Comparison of ENCODE assay signal across 14 cellular contexts in the genomic region with DNA sequence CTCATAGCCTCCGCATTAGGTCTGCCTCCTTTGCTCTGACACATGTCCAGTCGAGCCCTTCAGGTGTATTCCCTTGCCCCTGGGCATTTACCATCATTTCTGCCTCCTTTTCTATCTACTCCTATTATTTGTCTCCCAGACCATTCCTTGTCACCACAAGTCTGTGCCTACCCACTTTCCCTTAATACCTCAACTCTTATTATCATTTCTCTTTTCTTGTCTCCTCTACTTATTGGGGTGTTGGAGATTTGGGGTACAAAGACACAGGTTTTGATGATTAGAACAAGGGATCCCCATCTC. TPM values are rescaled to one million over a fixed set of nuclear protein-coding genes. Genes with fewer than 3 reads are reported as not detected.
DNase-seq lines count a peak whose midpoint lies in the region; ATAC-seq and TF ChIP-seq lines count a peak whose summit lies in the region.
"Had no signal": no experiment of that assay in that cellular context is flagged by ENCODE, and none has a peak within 500 bp of the region (broad histone marks: within the 10 kb centered on the region; RNA-seq: fewer than 3 reads in every experiment).

No MANE protein-coding gene starts in this region.

- no peaks in the 10 kb centered on the region for H3K36me3 ChIP-seq in hepatocyte (replicated peaks; ENCODE audit: insufficient read depth, low read depth)

- TF ChIP-seq CTCF in hepatocyte (IDR thresholded peaks at IDR 0.05; ENCODE audit: poor library complexity): no peak

- peak overlapping the region; percentile 23 for H3K4me3 Mint-ChIP-seq in activated CD4-positive, alpha-beta memory T cell treated with anti-CD3 and anti-CD28 coated beads for 36 hours
- no peak overlapping the region for H3K4me3 Mint-ChIP-seq in activated CD4-positive, alpha-beta memory T cell treated with anti-CD3 and anti-CD28 coated beads, Interleukin-2, amount 10 ng/mL, durations not matched to agents 7 days and 5 days
- H3K4me3 Mint-ChIP-seq in activated T-helper 1 cell treated with anti-CD3 and anti-CD28 coated beads, Interleukin-12 subunit alpha, Interleukin-12 subunit beta, Interleukin-2, Interleukin-4 antibody, amounts not matched to agents 30 ng/mL and 10 ng/mL and 1 ng/mL, durations not matched to agents 14 hours and 24 hours and 36 hours: peak overlapping the region; percentile 76
- no peak overlapping the region for H3K4me3 Mint-ChIP-seq in stimulated activated memory B cell treated with anti-CD40 and anti-IgM and Interleukin-4, amounts not matched to agents 10 μg/mL and 1 μg/mL and 100 μg/mL, for 72 hours

- no peak overlapping the region for H3K27ac ChIP-seq in hepatocyte
- H3K27ac ChIP-seq: GM23248, upper lobe of right lung had no signal

- peaks cover 46% of the 10 kb centered on the region for H3K4me1 Mint-ChIP-seq in activated CD4-positive, alpha-beta memory T cell treated with anti-CD3 and anti-CD28 coated beads for 36 hours (ENCODE audit: low read depth)
- peaks cover 62% of the 10 kb centered on the region for H3K4me1 Mint-ChIP-seq in activated CD4-positive, alpha-beta memory T cell treated with anti-CD3 and anti-CD28 coated beads, Interleukin-2, amount 10 ng/mL, durations not matched to agents 7 days and 5 days
- peaks cover 71% of the 10 kb centered on the region for H3K4me1 Mint-ChIP-seq in activated T-helper 1 cell treated with anti-CD3 and anti-CD28 coated beads, Interleukin-12 subunit alpha, Interleukin-12 subunit beta, Interleukin-2, Interleukin-4 antibody, amounts not matched to agents 30 ng/mL and 10 ng/mL and 1 ng/mL, durations not matched to agents 14 hours and 24 hours and 36 hours (ENCODE audit: low read depth)
- peaks cover 48% of the 10 kb centered on the region for H3K4me1 Mint-ChIP-seq in stimulated activated memory B cell treated with anti-CD40 and anti-IgM and Interleukin-4, amounts not matched to agents 10 μg/mL and 1 μg/mL and 100 μg/mL, for 72 hours

- peaks cover 3% of the 10 kb centered on the region for H4K20me1 ChIP-seq in hepatocyte (ENCODE audit: insufficient read depth, poor library complexity, severe bottlenecking)

- H3K27me3 ChIP-seq in hepatocyte: no peaks in the 10 kb centered on the region
- H3K27me3 ChIP-seq: upper lobe of right lung had no signal

- DNase-seq in activated CD4-positive, alpha-beta memory T cell treated with anti-CD3 and anti-CD28 coated beads for 36 hours: no peak
- no peak for DNase-seq in activated CD4-positive, alpha-beta memory T cell treated with anti-CD3 and anti-CD28 coated beads, Interleukin-2, amount 10 ng/mL, durations not matched to agents 7 days and 5 days
- DNase-seq in activated T-helper 1 cell treated with anti-CD3 and anti-CD28 coated beads, Interleukin-12 subunit alpha, Interleukin-12 subunit beta, Interleukin-2, Interleukin-4 antibody, amounts not matched to agents 30 ng/mL and 10 ng/mL and 1 ng/mL, durations not matched to agents 14 hours and 24 hours and 36 hours (ENCODE audit: low spot score): no peak
- DNase-seq in hepatocyte (ENCODE audit: low spot score): no peak
- DNase-seq in SKM-1 (lab: John Stamatoyannopoulos, UW; ENCODE audit: unreplicated experiment): no peak
- DNase-seq in 8988T: no peak
- no peak for DNase-seq in NCI-H82 treated with DMSO at 0.1 percent for 48 hours (lab: John Stamatoyannopoulos, UW; ENCODE audit: unreplicated experiment)
- DNase-seq: ACHN, GM23248, NCI-H1092 treated with DMSO at 0.1 percent for 48 hours, small intestine, upper lobe of right lung had no signal

- POLR2A ChIA-PET in activated CD4-positive, alpha-beta memory T cell treated with anti-CD3 and anti-CD28 coated beads for 36 hours (lab: Charles Lee): no interaction called here
- POLR2A ChIA-PET in activated CD4-positive, alpha-beta memory T cell treated with anti-CD3 and anti-CD28 coated beads, Interleukin-2, amount 10 ng/mL, durations not matched to agents 7 days and 5 days (lab: Charles Lee): no interaction called here

- 82% methylated on average over 2 of the region's 2 CpGs for WGBS in hepatocyte (ENCODE audit: low lambda C conversion rate, missing lambda C conversion rate)

- no peaks in the 10 kb centered on the region for H3K9me3 ChIP-seq in hepatocyte (ENCODE audit: low read depth)
- H3K9me3 ChIP-seq: upper lobe of right lung had no signal

- no peak for ATAC-seq in stimulated activated memory B cell treated with anti-CD40 and anti-IgM and Interleukin-4, amounts not matched to agents 10 μg/mL and 1 μg/mL and 100 μg/mL, for 72 hours
- ATAC-seq: Right ventricle myocardium inferior, upper lobe of right lung had no signal

- H3K36me3 Mint-ChIP-seq in activated CD4-positive, alpha-beta memory T cell treated with anti-CD3 and anti-CD28 coated beads for 36 hours: peaks cover 19% of the 10 kb centered on the region
- H3K36me3 Mint-ChIP-seq in activated CD4-positive, alpha-beta memory T cell treated with anti-CD3 and anti-CD28 coated beads, Interleukin-2, amount 10 ng/mL, durations not matched to agents 7 days and 5 days (ENCODE audit: low read depth): peaks cover 18% of the 10 kb centered on the region
- peaks cover 22% of the 10 kb centered on the region for H3K36me3 Mint-ChIP-seq in activated T-helper 1 cell treated with anti-CD3 and anti-CD28 coated beads, Interleukin-12 subunit alpha, Interleukin-12 subunit beta, Interleukin-2, Interleukin-4 antibody, amounts not matched to agents 30 ng/mL and 10 ng/mL and 1 ng/mL, durations not matched to agents 14 hours and 24 hours and 36 hours (ENCODE audit: low read depth)
- no peaks in the 10 kb centered on the region for H3K36me3 Mint-ChIP-seq in stimulated activated memory B cell treated with anti-CD40 and anti-IgM and Interleukin-4, amounts not matched to agents 10 μg/mL and 1 μg/mL and 100 μg/mL, for 72 hours

- no peaks in the 10 kb centered on the region for H3K9me3 Mint-ChIP-seq in activated CD4-positive, alpha-beta memory T cell treated with anti-CD3 and anti-CD28 coated beads for 36 hours
- no peaks in the 10 kb centered on the region for H3K9me3 Mint-ChIP-seq in activated CD4-positive, alpha-beta memory T cell treated with anti-CD3 and anti-CD28 coated beads, Interleukin-2, amount 10 ng/mL, durations not matched to agents 7 days and 5 days
- no peaks in the 10 kb centered on the region for H3K9me3 Mint-ChIP-seq in activated T-helper 1 cell treated with anti-CD3 and anti-CD28 coated beads, Interleukin-12 subunit alpha, Interleukin-12 subunit beta, Interleukin-2, Interleukin-4 antibody, amounts not matched to agents 30 ng/mL and 10 ng/mL and 1 ng/mL, durations not matched to agents 14 hours and 24 hours and 36 hours
- no peaks in the 10 kb centered on the region for H3K9me3 Mint-ChIP-seq in stimulated activated memory B cell treated with anti-CD40 and anti-IgM and Interleukin-4, amounts not matched to agents 10 μg/mL and 1 μg/mL and 100 μg/mL, for 72 hours

- CTCF ChIA-PET in activated CD4-positive, alpha-beta memory T cell treated with anti-CD3 and anti-CD28 coated beads for 36 hours (lab: Charles Lee): no interaction called here
- CTCF ChIA-PET in activated CD4-positive, alpha-beta memory T cell treated with anti-CD3 and anti-CD28 coated beads, Interleukin-2, amount 10 ng/mL, durations not matched to agents 7 days and 5 days (lab: Charles Lee): no interaction called here

- no peak overlapping the region for H3K27ac Mint-ChIP-seq in activated CD4-positive, alpha-beta memory T cell treated with anti-CD3 and anti-CD28 coated beads for 36 hours
- no peak overlapping the region for H3K27ac Mint-ChIP-seq in activated CD4-positive, alpha-beta memory T cell treated with anti-CD3 and anti-CD28 coated beads, Interleukin-2, amount 10 ng/mL, durations not matched to agents 7 days and 5 days
- peak overlapping the region; percentile 57 for H3K27ac Mint-ChIP-seq in activated T-helper 1 cell treated with anti-CD3 and anti-CD28 coated beads, Interleukin-12 subunit alpha, Interleukin-12 subunit beta, Interleukin-2, Interleukin-4 antibody, amounts not matched to agents 30 ng/mL and 10 ng/mL and 1 ng/mL, durations not matched to agents 14 hours and 24 hours and 36 hours
- H3K27ac Mint-ChIP-seq in stimulated activated memory B cell treated with anti-CD40 and anti-IgM and Interleukin-4, amounts not matched to agents 10 μg/mL and 1 μg/mL and 100 μg/mL, for 72 hours: peak overlapping the region; percentile 0

- no peak overlapping the region for H3K4me3 ChIP-seq in hepatocyte
- H3K4me3 ChIP-seq: upper lobe of right lung had no signal

- intact Hi-C loops in activated CD4-positive, alpha-beta memory T cell treated with anti-CD3 and anti-CD28 coated beads for 36 hours (cut with micrococcal nuclease): no loop called here
- intact Hi-C loops in activated T-helper 1 cell treated with anti-CD3 and anti-CD28 coated beads, Interleukin-12 subunit alpha, Interleukin-12 subunit beta, Interleukin-2, Interleukin-4 antibody, amounts not matched to agents 30 ng/mL and 10 ng/mL and 1 ng/mL, durations not matched to agents 14 hours and 24 hours and 36 hours (cut with micrococcal nuclease): no loop called here

- H2AFZ ChIP-seq in hepatocyte: no peak overlapping the region
- H2AFZ ChIP-seq: GM23248 had no signal

- peaks cover 39% of the 10 kb centered on the region for H3K79me2 ChIP-seq in hepatocyte

- H3K4me1 ChIP-seq in hepatocyte (ENCODE audit: insufficient read depth): peaks cover 30% of the 10 kb centered on the region

- peak overlapping the region; percentile 75 for H3K4me2 ChIP-seq in hepatocyte

- no peaks in the 10 kb centered on the region for H3K27me3 Mint-ChIP-seq in activated CD4-positive, alpha-beta memory T cell treated with anti-CD3 and anti-CD28 coated beads for 36 hours
- H3K27me3 Mint-ChIP-seq in activated CD4-positive, alpha-beta memory T cell treated with anti-CD3 and anti-CD28 coated beads, Interleukin-2, amount 10 ng/mL, durations not matched to agents 7 days and 5 days: peaks cover 16% of the 10 kb centered on the region
- no peaks in the 10 kb centered on the region for H3K27me3 Mint-ChIP-seq in activated T-helper 1 cell treated with anti-CD3 and anti-CD28 coated beads, Interleukin-12 subunit alpha, Interleukin-12 subunit beta, Interleukin-2, Interleukin-4 antibody, amounts not matched to agents 30 ng/mL and 10 ng/mL and 1 ng/mL, durations not matched to agents 14 hours and 24 hours and 36 hours (ENCODE audit: insufficient read depth)
- no peaks in the 10 kb centered on the region for H3K27me3 Mint-ChIP-seq in stimulated activated memory B cell treated with anti-CD40 and anti-IgM and Interleukin-4, amounts not matched to agents 10 μg/mL and 1 μg/mL and 100 μg/mL, for 72 hours

- no peaks in the 10 kb centered on the region for H3K9me2 ChIP-seq in hepatocyte (replicated peaks; ENCODE audit: insufficient read depth)

RNA-seq across cellular contexts. Expression of gene SYNGAP1, which starts 1.4 kb away (rescaled TPM):
- 10 to 100 TPM; 34.3 to 35.8 TPM for total RNA-seq in activated CD4-positive, alpha-beta memory T cell treated with anti-CD3 and anti-CD28 coated beads for 36 hours
- 10 to 100 TPM; 35.3 to 39.7 TPM for total RNA-seq in activated CD4-positive, alpha-beta memory T cell treated with anti-CD3 and anti-CD28 coated beads, Interleukin-2, amount 10 ng/mL, durations not matched to agents 7 days and 5 days
- total RNA-seq in activated T-helper 1 cell treated with anti-CD3 and anti-CD28 coated beads, Interleukin-12 subunit alpha, Interleukin-12 subunit beta, Interleukin-2, Interleukin-4 antibody, amounts not matched to agents 30 ng/mL and 10 ng/mL and 1 ng/mL, durations not matched to agents 14 hours and 24 hours and 36 hours: 37.1 and 56.6 TPM in 2 replicates
- total RNA-seq in hepatocyte: 5.3 and 6.6 TPM in 2 replicates
- polyA plus RNA-seq in hepatocyte: 4.9 and 5.7 TPM in 2 replicates

RNA-seq across cellular contexts. Expression of gene CUTA, which starts 3.4 kb away (rescaled TPM):
- total RNA-seq in activated CD4-positive, alpha-beta memory T cell treated with anti-CD3 and anti-CD28 coated beads for 36 hours: 100 to 1,000 TPM; 190 to 198 TPM
- total RNA-seq in activated CD4-positive, alpha-beta memory T cell treated with anti-CD3 and anti-CD28 coated beads, Interleukin-2, amount 10 ng/mL, durations not matched to agents 7 days and 5 days: 100 to 1,000 TPM; 243 TPM
- total RNA-seq in activated T-helper 1 cell treated with anti-CD3 and anti-CD28 coated beads, Interleukin-12 subunit alpha, Interleukin-12 subunit beta, Interleukin-2, Interleukin-4 antibody, amounts not matched to agents 30 ng/mL and 10 ng/mL and 1 ng/mL, durations not matched to agents 14 hours and 24 hours and 36 hours: 131 and 137 TPM in 2 replicates
- 121 and 150 TPM in 2 replicates for total RNA-seq in hepatocyte
- 349 and 357 TPM in 2 replicates for polyA plus RNA-seq in hepatocyte

RNA-seq across cellular contexts. Expression of gene PHF1, which starts 10.5 kb away (rescaled TPM):
- total RNA-seq in activated CD4-positive, alpha-beta memory T cell treated with anti-CD3 and anti-CD28 coated beads for 36 hours: 10 to 100 TPM; 32.4 to 42.3 TPM
- 10 to 100 TPM; 46.4 to 51.4 TPM for total RNA-seq in activated CD4-positive, alpha-beta memory T cell treated with anti-CD3 and anti-CD28 coated beads, Interleukin-2, amount 10 ng/mL, durations not matched to agents 7 days and 5 days
- 28.7 and 38.8 TPM in 2 replicates for total RNA-seq in activated T-helper 1 cell treated with anti-CD3 and anti-CD28 coated beads, Interleukin-12 subunit alpha, Interleukin-12 subunit beta, Interleukin-2, Interleukin-4 antibody, amounts not matched to agents 30 ng/mL and 10 ng/mL and 1 ng/mL, durations not matched to agents 14 hours and 24 hours and 36 hours
- 37.2 and 44.4 TPM in 2 replicates for total RNA-seq in hepatocyte
- polyA plus RNA-seq in hepatocyte: 42.4 and 53.0 TPM in 2 replicates

RNA-seq across cellular contexts. Expression of gene KIFC1, which starts 29.7 kb away (rescaled TPM):
- 100 to 1,000 TPM in 1 of 2 experiments, 10 to 100 TPM in 1; 94.6 to 103 TPM for total RNA-seq in activated CD4-positive, alpha-beta memory T cell treated with anti-CD3 and anti-CD28 coated beads for 36 hours
- 100 to 1,000 TPM; 125 to 127 TPM for total RNA-seq in activated CD4-positive, alpha-beta memory T cell treated with anti-CD3 and anti-CD28 coated beads, Interleukin-2, amount 10 ng/mL, durations not matched to agents 7 days and 5 days
- 54.7 and 59.6 TPM in 2 replicates for total RNA-seq in activated T-helper 1 cell treated with anti-CD3 and anti-CD28 coated beads, Interleukin-12 subunit alpha, Interleukin-12 subunit beta, Interleukin-2, Interleukin-4 antibody, amounts not matched to agents 30 ng/mL and 10 ng/mL and 1 ng/mL, durations not matched to agents 14 hours and 24 hours and 36 hours
- 6.9 and 12.7 TPM in 2 replicates for total RNA-seq in hepatocyte
- polyA plus RNA-seq in hepatocyte: 6.1 and 6.6 TPM in 2 replicates

RNA-seq across cellular contexts. Expression of gene ZBTB9, which starts 33.1 kb away (rescaled TPM):
- 10 to 100 TPM in 1 of 2 experiments, 1 to 10 TPM in 1; 9.7 to 10.1 TPM for total RNA-seq in activated CD4-positive, alpha-beta memory T cell treated with anti-CD3 and anti-CD28 coated beads for 36 hours
- total RNA-seq in activated CD4-positive, alpha-beta memory T cell treated with anti-CD3 and anti-CD28 coated beads, Interleukin-2, amount 10 ng/mL, durations not matched to agents 7 days and 5 days: 1 to 10 TPM; 6.9 to 7.4 TPM
- total RNA-seq in activated T-helper 1 cell treated with anti-CD3 and anti-CD28 coated beads, Interleukin-12 subunit alpha, Interleukin-12 subunit beta, Interleukin-2, Interleukin-4 antibody, amounts not matched to agents 30 ng/mL and 10 ng/mL and 1 ng/mL, durations not matched to agents 14 hours and 24 hours and 36 hours: 15.8 and 17.0 TPM in 2 replicates
- 5.1 and 6.2 TPM in 2 replicates for total RNA-seq in hepatocyte
- polyA plus RNA-seq in hepatocyte: 5.0 and 6.7 TPM in 2 replicates

Comparison
In these comparisons a context has a peak if more than half of its experiments do, and no peak if none do; other contexts are left out.
1. H3K4me3 Mint-ChIP-seq: peak in activated CD4-positive, alpha-beta memory T cell treated with anti-CD3 and anti-CD28 coated beads for 36 hours (single experiment) and activated T-helper 1 cell treated with anti-CD3 and anti-CD28 coated beads, Interleukin-12 subunit alpha, Interleukin-12 subunit beta, Interleukin-2, Interleukin-4 antibody, amounts not matched to agents 30 ng/mL and 10 ng/mL and 1 ng/mL, durations not matched to agents 14 hours and 24 hours and 36 hours (single experiment); none in activated CD4-positive, alpha-beta memory T cell treated with anti-CD3 and anti-CD28 coated beads, Interleukin-2, amount 10 ng/mL, durations not matched to agents 7 days and 5 days (single experiment) and stimulated activated memory B cell treated with anti-CD40 and anti-IgM and Interleukin-4, amounts not matched to agents 10 μg/mL and 1 μg/mL and 100 μg/mL, for 72 hours (single experiment).
2. H3K27ac Mint-ChIP-seq: peak in activated T-helper 1 cell treated with anti-CD3 and anti-CD28 coated beads, Interleukin-12 subunit alpha, Interleukin-12 subunit beta, Interleukin-2, Interleukin-4 antibody, amounts not matched to agents 30 ng/mL and 10 ng/mL and 1 ng/mL, durations not matched to agents 14 hours and 24 hours and 36 hours (single experiment) and stimulated activated memory B cell treated with anti-CD40 and anti-IgM and Interleukin-4, amounts not matched to agents 10 μg/mL and 1 μg/mL and 100 μg/mL, for 72 hours (single experiment); none in activated CD4-positive, alpha-beta memory T cell treated with anti-CD3 and anti-CD28 coated beads for 36 hours (single experiment) and activated CD4-positive, alpha-beta memory T cell treated with anti-CD3 and anti-CD28 coated beads, Interleukin-2, amount 10 ng/mL, durations not matched to agents 7 days and 5 days (single experiment).